ENCODE assay signal across 1 cellular context in genomic region chr17:394718-395095, GRCh38.
TF ChIP-seq lines count a peak whose summit lies in the region.

No MANE protein-coding gene starts in this region.

TF ChIP-seq in HepG2, 621 proteins besides CTCF, POLR2A, EP300 and RAD21 (continued from another document):
- 0 out of 2 replicates have a peak, but pooled peaks have one; percentile 3 for TF ChIP-seq THAP9 (CRISPR knock-in tag; IDR thresholded peaks at IDR 0.05; ENCODE audit: borderline replicate concordance)
- TF ChIP-seq LBX2 (CRISPR knock-in tag; IDR thresholded peaks at IDR 0.05; ENCODE audit: borderline replicate concordance), result no peak
- 0 out of 2 replicates have a peak, but pooled peaks have one; percentile 21 for TF ChIP-seq ZBTB49 (CRISPR knock-in tag; IDR thresholded peaks at IDR 0.05; ENCODE audit: borderline replicate concordance)
- TF ChIP-seq MEIS1 (CRISPR knock-in tag; IDR thresholded peaks at IDR 0.05; ENCODE audit: borderline replicate concordance), result 0 out of 2 replicates have a peak, but pooled peaks have one; percentile 16
- peak; percentile 8; the same call in 1 of the 2 replicates for TF ChIP-seq KDM5B (CRISPR knock-in tag; IDR thresholded peaks at IDR 0.05; ENCODE audit: borderline replicate concordance)
- TF ChIP-seq MXI1 (IDR thresholded peaks at IDR 0.05; ENCODE audit: borderline replicate concordance, low read depth, low read length), result no peak
TF ChIP-seq in HepG2: peak in this region for 6.
